In genomic region chr10:110556993-110557601, GRCh38 we compare ENCODE assay signal across 8 cellular contexts. TPM values are rescaled to one million over a fixed set of nuclear protein-coding genes. Genes with fewer than 3 reads are reported as not detected.
DNase-seq lines count a peak whose midpoint lies in the region; ATAC-seq and TF ChIP-seq lines count a peak whose summit lies in the region.

No MANE protein-coding gene starts in this region.

- ATAC-seq in GM21717 (IDR thresholded peaks at IDR 0.05; ENCODE audit: unreplicated experiment): peak; percentile 80
- ATAC-seq in effector memory CD8-positive, alpha-beta T cell (replicated peaks): peak; percentile 96
- peak; percentile 95 to 99 for ATAC-seq in naive thymus-derived CD8-positive, alpha-beta T cell

- TF ChIP-seq CTCF in testis (IDR thresholded peaks at IDR 0.05): peak in 2 of 3 experiments; percentile 24 to 67

- no peak overlapping the region for H3K27ac Mint-ChIP-seq in activated CD4-positive, alpha-beta memory T cell treated with anti-CD3 and anti-CD28 coated beads for 36 hours
- H3K27ac Mint-ChIP-seq in effector memory CD8-positive, alpha-beta T cell: no peak overlapping the region
- peak overlapping the region in 5 of 10 donors; percentile 8 to 67 (median 53) for H3K27ac Mint-ChIP-seq in naive thymus-derived CD8-positive, alpha-beta T cell

- intact Hi-C loops in activated CD4-positive, alpha-beta memory T cell treated with anti-CD3 and anti-CD28 coated beads for 36 hours (cut with micrococcal nuclease): loop anchor here (1.0 to 2.0 kb wide), 3 partner anchors 10 to 43 kb away; partner anchors contain the start of gene SMC3
- intact Hi-C loops in testis (cut with DNase I; ENCODE audit: low total_unique reads) (no loop called here), posterior vena cava (cut with DNase I) (no loop called here)

- H3K9me3 ChIP-seq in testis: no peaks in the 10 kb centered on the region

- H3K4me3 ChIP-seq in testis: no peak overlapping the region

- H3K36me3 ChIP-seq in testis (ENCODE audit: low read depth, missing control alignments): no peaks in the 10 kb centered on the region

- no peaks in the 10 kb centered on the region for H3K36me3 Mint-ChIP-seq in activated CD4-positive, alpha-beta memory T cell treated with anti-CD3 and anti-CD28 coated beads for 36 hours
- no peaks in the 10 kb centered on the region for H3K36me3 Mint-ChIP-seq in effector memory CD8-positive, alpha-beta T cell (ENCODE audit: insufficient read depth)
- H3K36me3 Mint-ChIP-seq in naive thymus-derived CD8-positive, alpha-beta T cell: no peaks in the 10 kb centered on the region

- no peaks in the 10 kb centered on the region for H3K27me3 ChIP-seq in testis

- TF ChIP-seq POLR2A in testis (IDR thresholded peaks at IDR 0.05): no peak

- POLR2A ChIA-PET in activated CD4-positive, alpha-beta memory T cell treated with anti-CD3 and anti-CD28 coated beads for 36 hours (lab: Charles Lee): no interaction called here
- POLR2A ChIA-PET in naive thymus-derived CD8-positive, alpha-beta T cell (lab: Charles Lee): no interaction called here

- no peaks in the 10 kb centered on the region for H3K9me3 Mint-ChIP-seq in activated CD4-positive, alpha-beta memory T cell treated with anti-CD3 and anti-CD28 coated beads for 36 hours
- H3K9me3 Mint-ChIP-seq in effector memory CD8-positive, alpha-beta T cell: no peaks in the 10 kb centered on the region
- no peaks in the 10 kb centered on the region for H3K9me3 Mint-ChIP-seq in naive thymus-derived CD8-positive, alpha-beta T cell

- no peaks in the 10 kb centered on the region for H3K4me1 ChIP-seq in testis

- H3K4me3 Mint-ChIP-seq in activated CD4-positive, alpha-beta memory T cell treated with anti-CD3 and anti-CD28 coated beads for 36 hours: no peak overlapping the region
- H3K4me3 Mint-ChIP-seq in effector memory CD8-positive, alpha-beta T cell: no peak overlapping the region
- no peak overlapping the region for H3K4me3 Mint-ChIP-seq in naive thymus-derived CD8-positive, alpha-beta T cell

- 58 to 59% methylated on average over 9 of the region's 9 CpGs for WGBS in testis, 2 donors

- H3K4me1 Mint-ChIP-seq in activated CD4-positive, alpha-beta memory T cell treated with anti-CD3 and anti-CD28 coated beads for 36 hours (ENCODE audit: low read depth): peaks cover 2% of the 10 kb centered on the region
- H3K4me1 Mint-ChIP-seq in effector memory CD8-positive, alpha-beta T cell (ENCODE audit: low read depth in 2 of 2): peaks cover 3% of the 10 kb centered on the region in 2 donors
- H3K4me1 Mint-ChIP-seq in naive thymus-derived CD8-positive, alpha-beta T cell: peaks cover 3 to 8% (median 4%) of the 10 kb centered on the region in 4 donors

- DNase-seq in D341Med (ENCODE audit: low spot score) (peak; percentile 55), NAMALWA (ENCODE audit: low spot score) (peak; percentile 89), testis (peak; percentile 60), posterior vena cava (ENCODE audit: low spot score) (no peak)
- peak; percentile 80 for DNase-seq in activated CD4-positive, alpha-beta memory T cell treated with anti-CD3 and anti-CD28 coated beads for 36 hours
- peak; percentile 58 to 62 (median 58) for DNase-seq in effector memory CD8-positive, alpha-beta T cell
- peak; percentile 42 to 83 (median 60) for DNase-seq in naive thymus-derived CD8-positive, alpha-beta T cell

- H3K27me3 Mint-ChIP-seq in activated CD4-positive, alpha-beta memory T cell treated with anti-CD3 and anti-CD28 coated beads for 36 hours: peaks cover under 1% of the 10 kb centered on the region
- H3K27me3 Mint-ChIP-seq in effector memory CD8-positive, alpha-beta T cell: peaks cover 15 to 34% of the 10 kb centered on the region in 2 donors
- H3K27me3 Mint-ChIP-seq in naive thymus-derived CD8-positive, alpha-beta T cell: peaks cover 2 to 10% (median 4%) of the 10 kb centered on the region in 5 donors

- no peak overlapping the region for H3K27ac ChIP-seq in testis

- CTCF ChIA-PET in activated CD4-positive, alpha-beta memory T cell treated with anti-CD3 and anti-CD28 coated beads for 36 hours (lab: Charles Lee): interaction anchor here (0.7 to 1.3 kb wide), 7 partner anchors 9 to 245 kb away, joined by 3 to 5 read pairs (median 4); partner anchors contain the start of gene SMC3

RNA-seq across cellular contexts. Expression of gene SMC3, which starts 10.4 kb away (rescaled TPM):
- total RNA-seq in activated CD4-positive, alpha-beta memory T cell treated with anti-CD3 and anti-CD28 coated beads for 36 hours: 10 to 100 TPM; 89.5 to 92.2 TPM
- total RNA-seq in naive thymus-derived CD8-positive, alpha-beta T cell: 10 to 100 TPM; 53.9 to 55.3 TPM
- polyA plus RNA-seq in naive thymus-derived CD8-positive, alpha-beta T cell: 10 to 100 TPM; 66.7 to 77.6 (median 70.2) TPM
- total RNA-seq in testis: 10 to 100 TPM; 65.4 to 86.8 TPM
- 28.7 TPM for polyA plus RNA-seq in testis (ENCODE audit: insufficient read depth, low read depth, low replicate concordance)
- total RNA-seq in posterior vena cava: 10 to 100 TPM; 28.1 to 35.1 TPM

RNA-seq across cellular contexts. Expression of gene DUSP5, which starts 59.4 kb away (rescaled TPM):
- 100 to 1,000 TPM; 171 to 176 TPM for total RNA-seq in activated CD4-positive, alpha-beta memory T cell treated with anti-CD3 and anti-CD28 coated beads for 36 hours
- total RNA-seq in naive thymus-derived CD8-positive, alpha-beta T cell: 1 to 10 TPM; 1.1 to 1.2 TPM
- 1 to 10 TPM in 1 of 3 donors, under 1 TPM in 2; 0.13 to 2.7 (median 0.44) TPM for polyA plus RNA-seq in naive thymus-derived CD8-positive, alpha-beta T cell
- total RNA-seq in testis (10 to 100 TPM; 42.7 to 57.5 TPM), posterior vena cava (10 to 100 TPM in 1 of 2 donors, 1 to 10 TPM in 1; 8.5 to 23.2 TPM)
- 42.8 TPM for polyA plus RNA-seq in testis (ENCODE audit: insufficient read depth, low read depth, low replicate concordance)

Comparison
In these comparisons a context has a peak if more than half of its experiments do, and no peak if none do; other contexts are left out.
1. RNA of gene DUSP5, which starts 59.4 kb away (total RNA-seq): 171 to 176 TPM in activated CD4-positive, alpha-beta memory T cell treated with anti-CD3 and anti-CD28 coated beads for 36 hours, 42.7 to 57.5 TPM in testis and 8.5 to 23.2 TPM in posterior vena cava; 1.1 to 1.2 TPM in naive thymus-derived CD8-positive, alpha-beta T cell; every median in the first group is over 4 times any median in the second.
2. Peak in every context shown above with its lines, with median percentiles within 50 percentile points of each other: ATAC-seq.